36 cellular contexts compared by ENCODE assay signal in genomic region chr5:68337235-68337634, GRCh38.
"Had no signal": no experiment of that assay in that cellular context is flagged by ENCODE, and none has a peak within 500 bp of the region (broad histone marks: within the 10 kb centered on the region; RNA-seq: fewer than 3 reads in every experiment).

No MANE protein-coding gene starts in this region.

- H3K9me3 Mint-ChIP-seq: activated B cell treated with CpG ODN at 0.5 μM for 24 hours; activated CD4-positive, alpha-beta memory T cell treated with anti-CD3 and anti-CD28 coated beads for 36 hours; activated naive CD4-positive, alpha-beta T cell treated with anti-CD3 and anti-CD28 coated beads for 36 hours; activated naive CD4-positive, alpha-beta T cell treated with anti-CD3 and anti-CD28 coated beads, Interleukin-2, amount 50 U/mL, for 24 hours; activated naive CD8-positive, alpha-beta T cell treated with anti-CD3 and anti-CD28 coated beads for 36 hours; activated naive CD8-positive, alpha-beta T cell treated with anti-CD3 and anti-CD28 coated beads, Interleukin-2, amount 50 U/mL, for 24 hours; activated T-helper 1 cell treated with anti-CD3 and anti-CD28 coated beads, Interleukin-12 subunit alpha, Interleukin-12 subunit beta, Interleukin-2, Interleukin-4 antibody, amounts not matched to agents 30 ng/mL and 10 ng/mL and 1 ng/mL, durations not matched to agents 14 hours and 24 hours and 36 hours; activated T-helper 2 cell treated with anti-CD3 and anti-CD28 coated beads, Interferon-gamma antibody, Interleukin-2, Interleukin-4, amounts not matched to agents 10 μg/mL and 5 μg/mL and 100 μg/mL, durations not matched to agents 14 hours and 24 hours and 36 hours; T-cell; T-helper 2 cell treated with Interferon-gamma antibody and Interleukin-4, amounts not matched to agents 5 μg/mL and 100 μg/mL, for 36 hours had no signal

- DNase-seq: activated B cell treated with CpG ODN at 0.5 μM for 24 hours; activated CD4-positive, alpha-beta memory T cell treated with anti-CD3 and anti-CD28 coated beads for 36 hours; activated CD4-positive, alpha-beta T cell treated with anti-CD3 and anti-CD28 coated beads, Interleukin-2, amount 10 ng/mL, durations not matched to agents 24 days and 14 days; activated CD8-positive, alpha-beta memory T cell treated with anti-CD3 and anti-CD28 coated beads, Interleukin-2, amount 10 ng/mL, durations not matched to agents 7 days and 5 days; activated CD8-positive, alpha-beta memory T cell treated with anti-CD3 and anti-CD28 coated beads, Interleukin-2, amount 50 U/mL, for 4 hours; activated CD8-positive, alpha-beta T cell treated with anti-CD3 and anti-CD28 coated beads, Interleukin-2, amount 10 ng/mL, durations not matched to agents 7 days and 5 days; activated effector memory CD4-positive, alpha-beta T cell treated with anti-CD3 and anti-CD28 coated beads, Interleukin-2, amount 50 U/mL, for 16 hours; activated naive CD4-positive, alpha-beta T cell treated with anti-CD3 and anti-CD28 coated beads for 36 hours; activated naive CD8-positive, alpha-beta T cell treated with anti-CD3 and anti-CD28 coated beads for 36 hours; activated naive CD8-positive, alpha-beta T cell treated with anti-CD3 and anti-CD28 coated beads, Interleukin-2, amount 50 U/mL, for 24 hours; activated T-cell treated with anti-CD3 and anti-CD28 coated beads, Interleukin-2, amount 50 U/mL, for 1 hour; activated T-cell treated with anti-CD3 and anti-CD28 coated beads, Interleukin-2, amount 50 U/mL, for 48 hours; adrenal gland; amygdala; aorta; body of pancreas; central memory CD4-positive, alpha-beta T cell; cerebellar nuclear complex; colonic mucosa; effector CD8-positive, alpha-beta T cell; esophagus squamous epithelium; foreskin keratinocyte; gastrocnemius medialis; glutamatergic neuron; SW 1271; T-cell; T-helper 17 cell; T1000; WERI-Rb-1 had no signal

- H3K36me3 Mint-ChIP-seq: activated CD4-positive, alpha-beta memory T cell treated with anti-CD3 and anti-CD28 coated beads for 36 hours; activated naive CD4-positive, alpha-beta T cell treated with anti-CD3 and anti-CD28 coated beads, Interleukin-2, amount 50 U/mL, for 24 hours; activated naive CD8-positive, alpha-beta T cell treated with anti-CD3 and anti-CD28 coated beads for 36 hours; T-cell had no signal

- H3K4me3 Mint-ChIP-seq: activated B cell treated with CpG ODN at 0.5 μM for 24 hours; activated CD4-positive, alpha-beta memory T cell treated with anti-CD3 and anti-CD28 coated beads for 36 hours; activated CD4-positive, alpha-beta T cell treated with anti-CD3 and anti-CD28 coated beads, Interleukin-2, amount 10 ng/mL, durations not matched to agents 24 days and 14 days; activated CD8-positive, alpha-beta memory T cell treated with anti-CD3 and anti-CD28 coated beads, Interleukin-2, amount 10 ng/mL, durations not matched to agents 7 days and 5 days; activated CD8-positive, alpha-beta T cell treated with anti-CD3 and anti-CD28 coated beads, Interleukin-2, amount 10 ng/mL, durations not matched to agents 7 days and 5 days; activated naive CD4-positive, alpha-beta T cell treated with anti-CD3 and anti-CD28 coated beads for 36 hours; activated naive CD4-positive, alpha-beta T cell treated with anti-CD3 and anti-CD28 coated beads, Interleukin-2, amount 50 U/mL, for 24 hours; activated naive CD8-positive, alpha-beta T cell treated with anti-CD3 and anti-CD28 coated beads for 36 hours; activated naive CD8-positive, alpha-beta T cell treated with anti-CD3 and anti-CD28 coated beads, Interleukin-2, amount 50 U/mL, for 24 hours; activated T-helper 1 cell treated with anti-CD3 and anti-CD28 coated beads, Interleukin-12 subunit alpha, Interleukin-12 subunit beta, Interleukin-2, Interleukin-4 antibody, amounts not matched to agents 30 ng/mL and 10 ng/mL and 1 ng/mL, durations not matched to agents 14 hours and 24 hours and 36 hours; T-cell; T-helper 17 cell; T-helper 2 cell treated with Interferon-gamma antibody and Interleukin-4, amounts not matched to agents 5 μg/mL and 100 μg/mL, for 36 hours had no signal

- H3K4me1 Mint-ChIP-seq: activated naive CD4-positive, alpha-beta T cell treated with anti-CD3 and anti-CD28 coated beads, Interleukin-2, amount 50 U/mL, for 24 hours; T-helper 17 cell had no signal

- H3K27me3 ChIP-seq: adrenal gland, body of pancreas, cardiac muscle cell, colonic mucosa, esophagus squamous epithelium, foreskin keratinocyte, gastrocnemius medialis had no signal

- H3K36me3 ChIP-seq: adrenal gland, cardiac muscle cell, colonic mucosa, esophagus squamous epithelium, gastrocnemius medialis, WERI-Rb-1 had no signal

- ATAC-seq: activated CD4-positive, CD25-positive, alpha-beta regulatory T cell treated with anti-CD3 and anti-CD28 coated beads, Interleukin-2, amount 50 U/mL, for 24 hours; activated CD8-positive, alpha-beta memory T cell treated with anti-CD3 and anti-CD28 coated beads, Interleukin-2, amount 10 ng/mL, durations not matched to agents 7 days and 5 days; activated CD8-positive, alpha-beta T cell treated with anti-CD3 and anti-CD28 coated beads, Interleukin-2, amount 10 ng/mL, durations not matched to agents 7 days and 5 days; activated naive CD8-positive, alpha-beta T cell treated with anti-CD3 and anti-CD28 coated beads, Interleukin-2, amount 50 U/mL, for 24 hours; body of pancreas; foreskin keratinocyte; gastrocnemius medialis; T-cell; T-helper 17 cell had no signal

- H3K27ac ChIP-seq: adrenal gland, body of pancreas, cardiac muscle cell, colonic mucosa, epithelial cell of prostate, esophagus squamous epithelium, foreskin keratinocyte, gastrocnemius medialis, WERI-Rb-1 had no signal

- H3K27me3 Mint-ChIP-seq: activated CD4-positive, alpha-beta memory T cell treated with anti-CD3 and anti-CD28 coated beads for 36 hours; activated naive CD4-positive, alpha-beta T cell treated with anti-CD3 and anti-CD28 coated beads, Interleukin-2, amount 50 U/mL, for 24 hours; activated naive CD8-positive, alpha-beta T cell treated with anti-CD3 and anti-CD28 coated beads for 36 hours; T-cell had no signal

- H3K4me1 ChIP-seq: body of pancreas, colonic mucosa, esophagus squamous epithelium, gastrocnemius medialis had no signal

- H3K9me3 ChIP-seq: adrenal gland, body of pancreas, colonic mucosa, esophagus squamous epithelium, gastrocnemius medialis had no signal

- H3K27ac Mint-ChIP-seq: activated B cell treated with CpG ODN at 0.5 μM for 24 hours; activated CD4-positive, alpha-beta memory T cell treated with anti-CD3 and anti-CD28 coated beads for 36 hours; activated CD4-positive, alpha-beta T cell treated with anti-CD3 and anti-CD28 coated beads, Interleukin-2, amount 10 ng/mL, durations not matched to agents 24 days and 14 days; activated CD8-positive, alpha-beta memory T cell treated with anti-CD3 and anti-CD28 coated beads, Interleukin-2, amount 10 ng/mL, durations not matched to agents 7 days and 5 days; activated CD8-positive, alpha-beta T cell treated with anti-CD3 and anti-CD28 coated beads, Interleukin-2, amount 10 ng/mL, durations not matched to agents 7 days and 5 days; activated naive CD4-positive, alpha-beta T cell treated with anti-CD3 and anti-CD28 coated beads for 36 hours; activated naive CD4-positive, alpha-beta T cell treated with anti-CD3 and anti-CD28 coated beads, Interleukin-2, amount 50 U/mL, for 24 hours; activated naive CD8-positive, alpha-beta T cell treated with anti-CD3 and anti-CD28 coated beads for 36 hours; activated naive CD8-positive, alpha-beta T cell treated with anti-CD3 and anti-CD28 coated beads, Interleukin-2, amount 50 U/mL, for 24 hours; activated T-helper 1 cell treated with anti-CD3 and anti-CD28 coated beads, Interleukin-12 subunit alpha, Interleukin-12 subunit beta, Interleukin-2, Interleukin-4 antibody, amounts not matched to agents 30 ng/mL and 10 ng/mL and 1 ng/mL, durations not matched to agents 14 hours and 24 hours and 36 hours; activated T-helper 2 cell treated with anti-CD3 and anti-CD28 coated beads, Interferon-gamma antibody, Interleukin-2, Interleukin-4, amounts not matched to agents 10 μg/mL and 5 μg/mL and 100 μg/mL, durations not matched to agents 14 hours and 24 hours and 36 hours; T-cell; T-helper 17 cell; T-helper 2 cell treated with Interferon-gamma antibody and Interleukin-4, amounts not matched to agents 5 μg/mL and 100 μg/mL, for 36 hours had no signal

- H3K4me3 ChIP-seq: adrenal gland, body of pancreas, cardiac muscle cell, colonic mucosa, esophagus squamous epithelium, gastrocnemius medialis had no signal
